Comparison of ENCODE assay signal across 23 cellular contexts in the genomic region with DNA sequence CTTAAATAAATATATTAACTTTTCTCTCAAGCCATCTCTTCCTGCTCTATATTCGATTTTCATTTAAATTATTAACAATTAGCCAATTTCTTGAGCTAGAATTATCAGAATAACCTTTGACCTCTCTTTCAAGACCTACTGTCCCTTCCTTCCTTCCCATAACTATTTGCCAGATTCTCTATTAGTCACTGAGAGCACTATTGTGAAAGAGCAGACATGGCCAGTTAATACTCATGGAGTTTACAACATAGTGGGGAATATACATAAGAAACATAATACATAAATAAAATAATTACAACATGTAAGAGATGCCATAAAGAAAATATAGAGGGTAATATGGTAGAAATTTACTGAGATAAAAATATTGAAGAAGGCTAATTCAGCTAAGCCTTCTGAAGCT.
DNase-seq lines count a peak whose midpoint lies in the region; ATAC-seq, FAIRE-seq and TF ChIP-seq lines count a peak whose summit lies in the region.
"Had no signal": no experiment of that assay in that cellular context is flagged by ENCODE, and none has a peak within 500 bp of the region (broad histone marks: within the 10 kb centered on the region; RNA-seq: fewer than 3 reads in every experiment).

No MANE protein-coding gene starts in this region.

- H3K9ac ChIP-seq in mammary epithelial cell (ENCODE audit: insufficient read depth, low read length): no peak overlapping the region

- H2AFZ ChIP-seq in mammary epithelial cell (ENCODE audit: low read depth, low read length): no peak overlapping the region

- H3K4me1 ChIP-seq in mammary epithelial cell (ENCODE audit: insufficient read depth, low read length) (no peaks in the 10 kb centered on the region), small intestine (ENCODE audit: control insufficient read depth in 2 of 2, insufficient read depth in 1 of 2, low read depth in 1 of 2, low read length in 1 of 2) (no peaks in the 10 kb centered on the region)
- H3K4me1 ChIP-seq: thyroid gland had no signal

- H3K27ac ChIP-seq in mammary epithelial cell (ENCODE audit: insufficient read depth, low read depth, low read length): no peak overlapping the region
- no peak overlapping the region for H3K27ac ChIP-seq in small intestine (ENCODE audit: low read depth in 1 of 2, low read length in 1 of 2)
- H3K27ac ChIP-seq: thyroid gland had no signal

- peaks cover 5% of the 10 kb centered on the region for H3K9me3 Mint-ChIP-seq in activated CD8-positive, alpha-beta T cell treated with anti-CD3 and anti-CD28 coated beads for 36 hours
- H3K9me3 Mint-ChIP-seq: brain; T-helper 2 cell treated with Interferon-gamma antibody and Interleukin-4, amounts not matched to agents 5 μg/mL and 100 μg/mL, for 36 hours had no signal

- intact Hi-C loops in mammary epithelial cell (cut with micrococcal nuclease): no loop called here
- intact Hi-C loops in activated CD8-positive, alpha-beta T cell treated with anti-CD3 and anti-CD28 coated beads for 36 hours (cut with micrococcal nuclease): no loop called here

- no peak overlapping the region for H3K27ac Mint-ChIP-seq in activated CD8-positive, alpha-beta T cell treated with anti-CD3 and anti-CD28 coated beads for 36 hours
- H3K27ac Mint-ChIP-seq: brain; IgD-negative memory B cell; T-helper 2 cell treated with Interferon-gamma antibody and Interleukin-4, amounts not matched to agents 5 μg/mL and 100 μg/mL, for 36 hours had no signal

- no peak for FAIRE-seq in small intestine (lab: Jason Lieb, UNC)
- FAIRE-seq: GM12891, H1 had no signal

- H3K4me3 ChIP-seq in mammary epithelial cell (replicated peaks in 1 of 3; ENCODE audit: insufficient read depth in 1 of 3, low read depth in 2 of 3, low read length in 3 of 3) (no peak overlapping the region), small intestine (ENCODE audit: low read depth in 1 of 2, low read length in 2 of 2) (no peak overlapping the region)
- H3K4me3 ChIP-seq: lung, thyroid gland had no signal

- H3K27me3 Mint-ChIP-seq in activated CD8-positive, alpha-beta T cell treated with anti-CD3 and anti-CD28 coated beads for 36 hours: no peaks in the 10 kb centered on the region
- H3K27me3 Mint-ChIP-seq: brain, IgD-negative memory B cell had no signal

- no peak for TF ChIP-seq CTCF in mammary epithelial cell (conservative IDR thresholded peaks at IDR 0.05 in 1 of 2, IDR thresholded peaks at IDR 0.05 in 1 of 2; ENCODE audit: extremely low read depth in 1 of 2, insufficient read depth in 1 of 2, low read depth in 1 of 2, low read length in 2 of 2)
- TF ChIP-seq CTCF in activated CD8-positive, alpha-beta T cell treated with anti-CD3 and anti-CD28 coated beads for 36 hours (IDR thresholded peaks at IDR 0.05): no peak

- H3K79me2 ChIP-seq in mammary epithelial cell (ENCODE audit: insufficient read depth, low read length): no peaks in the 10 kb centered on the region

- BruUV-seq in mammary epithelial cell (replicated peaks; lab: Mats Ljungman, UMichigan): no TSS peak

- no peak overlapping the region for H3K4me2 ChIP-seq in mammary epithelial cell (ENCODE audit: insufficient read depth, low read depth, low read length)

- 93% methylated on average over 1 of the region's 1 CpG for WGBS in mammary epithelial cell (ENCODE audit: low coverage, missing lambda C conversion rate)
- WGBS in small intestine, 3 donors: 24 to 51% (median 38%) methylated on average over 1 of the region's 1 CpG

- no peak overlapping the region for H3K4me3 Mint-ChIP-seq in activated CD8-positive, alpha-beta T cell treated with anti-CD3 and anti-CD28 coated beads for 36 hours
- H3K4me3 Mint-ChIP-seq: brain; IgD-negative memory B cell; T-helper 2 cell treated with Interferon-gamma antibody and Interleukin-4, amounts not matched to agents 5 μg/mL and 100 μg/mL, for 36 hours had no signal

- H4K20me1 ChIP-seq in mammary epithelial cell (ENCODE audit: insufficient read depth, low read length): no peaks in the 10 kb centered on the region

- H3K9me3 ChIP-seq in mammary epithelial cell (replicated peaks; ENCODE audit: insufficient read depth, low read length): no peaks in the 10 kb centered on the region
- H3K9me3 ChIP-seq in small intestine (ENCODE audit: control insufficient read depth, low read depth): no peaks in the 10 kb centered on the region
- H3K9me3 ChIP-seq: thyroid gland had no signal

- in situ Hi-C loops in mammary epithelial cell (cut with MboI; ENCODE audit: low sequenced_read_pairs in 2 of 2): no loop called here

- POLR2A ChIA-PET in activated CD8-positive, alpha-beta T cell treated with anti-CD3 and anti-CD28 coated beads for 36 hours (lab: Charles Lee): no interaction called here

- no peaks in the 10 kb centered on the region for H3K36me3 Mint-ChIP-seq in activated CD8-positive, alpha-beta T cell treated with anti-CD3 and anti-CD28 coated beads for 36 hours (ENCODE audit: low read depth)
- H3K36me3 Mint-ChIP-seq: brain, IgD-negative memory B cell had no signal

- no peak for ATAC-seq in activated CD8-positive, alpha-beta T cell treated with anti-CD3 and anti-CD28 coated beads for 36 hours
- ATAC-seq: stimulated activated naive CD8-positive, alpha-beta T cell treated with anti-CD3 and anti-CD28 coated beads, Interleukin-15, Interleukin-2, amounts not matched to agents 100 U/mL and 50 U/mL, for 24 hours had no signal

- H3K36me3 ChIP-seq in mammary epithelial cell (ENCODE audit: insufficient read depth, low read length) (no peaks in the 10 kb centered on the region), small intestine (ENCODE audit: control insufficient read depth in 2 of 2, insufficient read depth in 2 of 2, low read length in 2 of 2) (no peaks in the 10 kb centered on the region)
- H3K36me3 ChIP-seq: thyroid gland had no signal

- DNase-seq in HPDE6-E6E7 (ENCODE audit: extremely low spot score) (peak; percentile 13), mammary epithelial cell (peak; percentile 29), fibroblast of peridontal ligament (ENCODE audit: extremely low read depth) (peak; percentile 39), small intestine (peak; percentile 49), iPS-NIHi11 (ENCODE audit: low spot score) (no peak), inferior parietal cortex (ENCODE audit: extremely low spot score) (no peak)
- DNase-seq in activated CD8-positive, alpha-beta T cell treated with anti-CD3 and anti-CD28 coated beads for 36 hours: no peak
- DNase-seq: activated CD4-positive, alpha-beta T cell treated with anti-CD3 and anti-CD28 coated beads, Interleukin-2, amount 50 U/mL, for 4 hours; activated CD8-positive, alpha-beta memory T cell treated with anti-CD3 and anti-CD28 coated beads, Interleukin-2, amount 50 U/mL, for 48 hours; cortex of kidney; DMS79; NCI-H1436; NCI-H524 treated with DMSO at 0.1 percent for 48 hours; occipital lobe; stimulated activated CD4-positive, alpha-beta T cell treated with anti-CD3 and anti-CD28 coated beads, Interleukin-4, amount 100 ng/mL, for 24 hours; stimulated activated naive CD8-positive, alpha-beta T cell treated with anti-CD3 and anti-CD28 coated beads, Interleukin-15, Interleukin-2, amounts not matched to agents 100 U/mL and 50 U/mL, for 24 hours; thyroid gland had no signal

- CTCF ChIA-PET in mammary epithelial cell (lab: Charles Lee; ENCODE audit: low non-redundant PET): no interaction called here
- CTCF ChIA-PET in activated CD8-positive, alpha-beta T cell treated with anti-CD3 and anti-CD28 coated beads for 36 hours (lab: Charles Lee): no interaction called here

- dilution Hi-C loops in mammary epithelial cell (cut with HindIII; ENCODE audit: low sequenced_read_pairs): no loop called here

- H3K27me3 ChIP-seq in mammary epithelial cell (ENCODE audit: insufficient read depth, low read length) (no peaks in the 10 kb centered on the region), small intestine (ENCODE audit: control insufficient read depth in 2 of 2, insufficient read depth in 2 of 2, low read length in 2 of 2) (no peaks in the 10 kb centered on the region)
- H3K27me3 ChIP-seq: thyroid gland had no signal

- peaks cover 21% of the 10 kb centered on the region for H3K4me1 Mint-ChIP-seq in activated CD8-positive, alpha-beta T cell treated with anti-CD3 and anti-CD28 coated beads for 36 hours (ENCODE audit: low read depth)
- H3K4me1 Mint-ChIP-seq: brain had no signal

Comparison
In these comparisons a context has a peak if more than half of its experiments do, and no peak if none do; other contexts are left out.
1. DNase-seq: peak in HPDE6-E6E7 (single experiment), mammary epithelial cell (single experiment), fibroblast of peridontal ligament (single experiment) and small intestine (single experiment); none in iPS-NIHi11 (single experiment), activated CD8-positive, alpha-beta T cell treated with anti-CD3 and anti-CD28 coated beads for 36 hours (single experiment) and inferior parietal cortex (single experiment).